9 cellular contexts compared by ENCODE assay signal in the genomic region with DNA sequence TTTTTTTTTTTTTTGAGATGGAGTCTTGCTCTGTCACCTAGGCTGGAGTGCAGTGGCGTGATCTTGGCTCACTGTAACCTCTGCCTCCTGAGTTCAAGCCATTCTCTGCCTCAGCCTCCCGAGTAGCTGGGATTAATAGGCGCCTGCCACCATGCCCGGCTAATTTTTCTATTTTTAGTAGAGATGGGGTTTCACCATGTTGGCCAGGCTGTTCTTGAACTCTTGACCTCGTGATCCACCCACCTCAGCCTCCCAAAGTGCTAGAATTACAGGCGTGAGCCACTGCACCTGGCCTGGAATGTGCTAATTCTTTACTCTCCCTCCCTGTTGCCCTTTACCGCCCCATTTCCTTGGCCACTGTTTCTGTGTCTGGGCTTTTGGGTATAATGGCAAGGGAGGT. TPM values are rescaled to one million over a fixed set of nuclear protein-coding genes. Genes with fewer than 3 reads are reported as not detected.
DNase-seq lines count a peak whose midpoint lies in the region; ATAC-seq and TF ChIP-seq lines count a peak whose summit lies in the region.
"Not testable (repeated sequence)": the region's sequence is repeated elsewhere in the genome, so short reads cannot be mapped to it uniquely, and the experiment has no call there.
"Had no signal": no experiment of that assay in that cellular context is flagged by ENCODE, and none has a peak within 500 bp of the region (broad histone marks: within the 10 kb centered on the region; RNA-seq: fewer than 3 reads in every experiment).

No MANE protein-coding gene starts in this region.

- peak overlapping the region; percentile 31 for H3K4me3 Mint-ChIP-seq in activated CD8-positive, alpha-beta T cell treated with anti-CD3 and anti-CD28 coated beads for 36 hours
- peak overlapping the region; percentile 49 for H3K4me3 Mint-ChIP-seq in activated naive CD8-positive, alpha-beta T cell treated with anti-CD3 and anti-CD28 coated beads for 36 hours
- H3K4me3 Mint-ChIP-seq in stimulated activated naive CD8-positive, alpha-beta T cell treated with anti-CD3 and anti-CD28 coated beads, Interleukin-15, Interleukin-2, amounts not matched to agents 100 ng/mL and 50 ng/mL, for 24 hours = peak overlapping the region; percentile 62

- TF ChIP-seq CTCF in Peyer's patch (IDR thresholded peaks at IDR 0.05); activated CD8-positive, alpha-beta T cell treated with anti-CD3 and anti-CD28 coated beads for 36 hours (IDR thresholded peaks at IDR 0.05); psoas muscle (IDR thresholded peaks at IDR 0.05): not testable (repeated sequence)

- H3K9me3 ChIP-seq in Peyer's patch, psoas muscle: not testable (repeated sequence)

- POLR2A ChIA-PET in activated CD8-positive, alpha-beta T cell treated with anti-CD3 and anti-CD28 coated beads for 36 hours (lab: Charles Lee) = interaction anchor here (2.0 to 5.8 kb wide), 2 partner anchors 31 to 37 kb away, joined by 7 to 49 read pairs; a partner anchor contains a TSS

- H3K36me3 ChIP-seq in Peyer's patch; psoas muscle (ENCODE audit: insufficient read depth in 1 of 2, low read depth in 1 of 2): not testable (repeated sequence)

- ATAC-seq in GM18511 (IDR thresholded peaks at IDR 0.05; ENCODE audit: unreplicated experiment) = peak; percentile 5
- peak; percentile 3 for ATAC-seq in activated CD8-positive, alpha-beta T cell treated with anti-CD3 and anti-CD28 coated beads for 36 hours
- ATAC-seq in psoas muscle = peak in 3 of 4 donors; percentile 21 to 46 (median 30)

- 32 to 54% (median 35%) methylated on average over 6 to 7 of the region's 7 CpGs for whole genome bisulfite sequencing in psoas muscle, 3 donors

- not testable (repeated sequence) for TF ChIP-seq POLR2A in Peyer's patch (IDR thresholded peaks at IDR 0.05)

- H3K27ac ChIP-seq in Peyer's patch (peak overlapping the region in 3 of 4 donors; percentile 48 to 60 (median 53)), psoas muscle (peak overlapping the region; percentile 84)

- not testable (repeated sequence) for H3K36me3 Mint-ChIP-seq in activated CD8-positive, alpha-beta T cell treated with anti-CD3 and anti-CD28 coated beads for 36 hours (ENCODE audit: low read depth); activated naive CD8-positive, alpha-beta T cell treated with anti-CD3 and anti-CD28 coated beads for 36 hours; stimulated activated naive CD8-positive, alpha-beta T cell treated with anti-CD3 and anti-CD28 coated beads, Interleukin-15, Interleukin-2, amounts not matched to agents 100 ng/mL and 50 ng/mL, for 24 hours (ENCODE audit: low read depth)

- intact Hi-C loops in activated CD8-positive, alpha-beta T cell treated with anti-CD3 and anti-CD28 coated beads for 36 hours (cut with micrococcal nuclease); psoas muscle (cut with DNase I): not testable (repeated sequence)

- peaks cover 46% of the 10 kb centered on the region for H3K4me1 Mint-ChIP-seq in activated CD8-positive, alpha-beta T cell treated with anti-CD3 and anti-CD28 coated beads for 36 hours (ENCODE audit: low read depth)
- peaks cover 50% of the 10 kb centered on the region for H3K4me1 Mint-ChIP-seq in activated naive CD8-positive, alpha-beta T cell treated with anti-CD3 and anti-CD28 coated beads for 36 hours
- peaks cover 41% of the 10 kb centered on the region for H3K4me1 Mint-ChIP-seq in stimulated activated naive CD8-positive, alpha-beta T cell treated with anti-CD3 and anti-CD28 coated beads, Interleukin-15, Interleukin-2, amounts not matched to agents 100 ng/mL and 50 ng/mL, for 24 hours (ENCODE audit: low read depth)

- H3K27me3 ChIP-seq in Peyer's patch; psoas muscle (ENCODE audit: insufficient read depth in 3 of 3, low read length in 2 of 3): not testable (repeated sequence)

- peak overlapping the region; percentile 86 for H3K27ac Mint-ChIP-seq in activated CD8-positive, alpha-beta T cell treated with anti-CD3 and anti-CD28 coated beads for 36 hours
- H3K27ac Mint-ChIP-seq in activated naive CD8-positive, alpha-beta T cell treated with anti-CD3 and anti-CD28 coated beads for 36 hours = peak overlapping the region; percentile 88
- H3K27ac Mint-ChIP-seq in stimulated activated naive CD8-positive, alpha-beta T cell treated with anti-CD3 and anti-CD28 coated beads, Interleukin-15, Interleukin-2, amounts not matched to agents 100 ng/mL and 50 ng/mL, for 24 hours = peak overlapping the region; percentile 84

- not testable (repeated sequence) for H3K4me1 ChIP-seq in Peyer's patch
- H3K4me1 ChIP-seq in psoas muscle = peaks cover 22% of the 10 kb centered on the region

- H3K27me3 Mint-ChIP-seq in activated CD8-positive, alpha-beta T cell treated with anti-CD3 and anti-CD28 coated beads for 36 hours; activated naive CD8-positive, alpha-beta T cell treated with anti-CD3 and anti-CD28 coated beads for 36 hours; stimulated activated naive CD8-positive, alpha-beta T cell treated with anti-CD3 and anti-CD28 coated beads, Interleukin-15, Interleukin-2, amounts not matched to agents 100 ng/mL and 50 ng/mL, for 24 hours: not testable (repeated sequence)

- CTCF ChIA-PET in activated CD8-positive, alpha-beta T cell treated with anti-CD3 and anti-CD28 coated beads for 36 hours (lab: Charles Lee) = interaction anchor here (2.2 to 7.7 kb wide), 4 partner anchors 31 to 109 kb away, joined by 5 to 165 read pairs (median 88); a partner anchor contains a TSS

- H3K4me3 ChIP-seq in Peyer's patch, psoas muscle: not testable (repeated sequence)

- DNase-seq in Peyer's patch; activated naive CD8-positive, alpha-beta T cell treated with anti-CD3 and anti-CD28 coated beads for 36 hours: not testable (repeated sequence)
- DNase-seq in activated CD8-positive, alpha-beta T cell treated with anti-CD3 and anti-CD28 coated beads for 36 hours = peak; percentile 42
- DNase-seq in left kidney (ENCODE audit: low read depth, low spot score) (peak; percentile 29), psoas muscle (peak in 1 of 2 donors; percentile 54)

- not testable (repeated sequence) for H3K9me3 Mint-ChIP-seq in activated CD8-positive, alpha-beta T cell treated with anti-CD3 and anti-CD28 coated beads for 36 hours; activated naive CD8-positive, alpha-beta T cell treated with anti-CD3 and anti-CD28 coated beads for 36 hours; stimulated activated naive CD8-positive, alpha-beta T cell treated with anti-CD3 and anti-CD28 coated beads, Interleukin-15, Interleukin-2, amounts not matched to agents 100 ng/mL and 50 ng/mL, for 24 hours

RNA-seq across cellular contexts. Expression of a gene that starts 32.7 kb away (rescaled TPM):
- 10 to 100 TPM in 1 of 4 donors, 1 to 10 TPM in 3; 4.9 to 11.0 (median 7.3) TPM for total RNA-seq in Peyer's patch
- total RNA-seq in activated CD8-positive, alpha-beta T cell treated with anti-CD3 and anti-CD28 coated beads for 36 hours = 100 to 1,000 TPM in 1 of 2 experiments, 10 to 100 TPM in 1; 91.8 to 101 TPM
- total RNA-seq in activated naive CD8-positive, alpha-beta T cell treated with anti-CD3 and anti-CD28 coated beads for 36 hours = 100 to 1,000 TPM; 131 to 134 TPM
- under 1 TPM in 2 of 4 donors, not detected in 2; 0.13 to 0.27 TPM for total RNA-seq in psoas muscle
- polyA plus RNA-seq in psoas muscle = under 1 TPM in 2 of 3 donors, not detected in 1; 0.05 to 0.10 TPM
- total RNA-seq: chondrocyte, G401 had no signal

Comparison
In these comparisons a context has a peak if more than half of its experiments do, and no peak if none do; other contexts are left out.
1. RNA of a gene that starts 32.7 kb away (total RNA-seq): 131 to 134 TPM in activated naive CD8-positive, alpha-beta T cell treated with anti-CD3 and anti-CD28 coated beads for 36 hours and 91.8 to 101 TPM in activated CD8-positive, alpha-beta T cell treated with anti-CD3 and anti-CD28 coated beads for 36 hours; 4.9 to 11.0 TPM in Peyer's patch and 0.13 to 0.27 TPM in psoas muscle; every median in the first group is over 4 times any median in the second.
2. Peak in every context shown above with its lines, with median percentiles within 50 percentile points of each other: ATAC-seq, H3K27ac Mint-ChIP-seq and H3K4me3 Mint-ChIP-seq.